Comparison of ENCODE assay signal across 15 cellular contexts in the genomic region with DNA sequence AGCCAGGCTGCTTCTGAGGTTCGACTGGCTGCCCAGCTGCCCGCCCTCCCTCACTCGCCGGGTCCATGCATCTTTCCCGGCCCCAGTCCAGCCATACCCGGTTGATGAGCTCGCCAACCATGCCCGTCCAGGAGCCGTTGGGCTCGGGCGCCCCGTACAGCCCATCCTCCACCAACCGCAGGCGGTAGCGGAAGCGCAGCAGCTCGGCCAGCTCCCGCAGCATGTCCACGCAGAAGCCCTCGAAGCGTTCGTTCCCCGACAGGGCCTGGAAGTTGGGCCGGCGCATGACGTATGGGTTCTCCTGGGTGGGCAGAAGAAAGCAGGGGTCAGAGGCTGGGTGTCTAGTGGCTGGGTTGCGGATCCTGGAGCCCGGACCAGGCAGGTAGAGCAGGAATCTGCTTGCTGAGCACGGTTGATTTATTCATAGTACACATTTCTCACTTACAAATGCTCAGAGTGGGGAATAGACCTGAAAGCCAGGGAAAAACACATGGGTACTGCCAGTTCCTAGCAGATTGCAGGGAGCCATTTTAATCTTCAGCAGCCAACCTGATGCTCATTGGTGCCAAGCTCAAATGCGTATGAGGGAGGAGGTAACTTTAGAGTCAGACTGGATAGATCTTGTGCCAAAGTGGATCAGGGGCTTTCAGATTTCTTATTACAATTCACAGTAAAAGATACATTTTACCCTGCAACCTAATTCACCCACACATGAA. TPM values are rescaled to one million over a fixed set of nuclear protein-coding genes. Genes with fewer than 3 reads are reported as not detected.
"Had no signal": no experiment of that assay in that cellular context is flagged by ENCODE, and none has a peak within 500 bp of the region (broad histone marks: within the 10 kb centered on the region; RNA-seq: fewer than 3 reads in every experiment).

No MANE protein-coding gene starts in this region.

- DNase-seq: activated CD4-positive, alpha-beta T cell treated with anti-CD3 and anti-CD28 coated beads, Interleukin-2, amount 10 ng/mL, durations not matched to agents 7 days and 5 days; activated CD4-positive, CD25-positive, alpha-beta regulatory T cell; activated CD8-positive, alpha-beta memory T cell treated with anti-CD3 and anti-CD28 coated beads for 24 hours; activated naive CD4-positive, alpha-beta T cell treated with anti-CD3 and anti-CD28 coated beads for 36 hours; activated T-cell treated with anti-CD3 and anti-CD28 coated beads for 4 hours; dermis blood vessel endothelial cell; immature natural killer cell; mammary epithelial cell; natural killer cell; sigmoid colon; stimulated activated CD4-positive, alpha-beta T cell treated with anti-CD3 and anti-CD28 coated beads, Interleukin-4, amount 100 ng/mL, for 1 hour; stimulated activated CD8-positive, alpha-beta memory T cell treated with anti-CD3 and anti-CD28 coated beads, Interleukin-4, amount 100 ng/mL, for 48 hours; stimulated activated naive CD8-positive, alpha-beta T cell treated with anti-CD3 and anti-CD28 coated beads, Interleukin-15, amount 100 ng/mL, for 72 hours had no signal

- H3K27me3 ChIP-seq: sigmoid colon had no signal

- H3K9me3 ChIP-seq: sigmoid colon had no signal

- H3K27me3 Mint-ChIP-seq: activated CD4-positive, alpha-beta T cell treated with anti-CD3 and anti-CD28 coated beads, Interleukin-2, amount 10 ng/mL, durations not matched to agents 7 days and 5 days; stimulated activated naive CD8-positive, alpha-beta T cell treated with anti-CD3 and anti-CD28 coated beads, Interleukin-15, amount 100 ng/mL, for 72 hours had no signal

- H3K27ac ChIP-seq: sigmoid colon had no signal

- H3K27ac Mint-ChIP-seq: activated CD4-positive, alpha-beta T cell treated with anti-CD3 and anti-CD28 coated beads, Interleukin-2, amount 10 ng/mL, durations not matched to agents 7 days and 5 days; activated naive CD4-positive, alpha-beta T cell treated with anti-CD3 and anti-CD28 coated beads for 36 hours; activated T-helper 17 cell treated with anti-CD3 and anti-CD28 coated beads, Interleukin-2, amount 50 U/mL, for 72 hours; immature natural killer cell; natural killer cell; stimulated activated naive CD8-positive, alpha-beta T cell treated with anti-CD3 and anti-CD28 coated beads, Interleukin-15, amount 100 ng/mL, for 72 hours had no signal

- H3K4me1 Mint-ChIP-seq: activated CD4-positive, alpha-beta T cell treated with anti-CD3 and anti-CD28 coated beads, Interleukin-2, amount 10 ng/mL, durations not matched to agents 7 days and 5 days; activated T-helper 17 cell treated with anti-CD3 and anti-CD28 coated beads, Interleukin-2, amount 50 U/mL, for 72 hours; central memory CD8-positive, alpha-beta T cell; immature natural killer cell; natural killer cell; stimulated activated naive CD8-positive, alpha-beta T cell treated with anti-CD3 and anti-CD28 coated beads, Interleukin-15, amount 100 ng/mL, for 72 hours had no signal

- H3K9me3 Mint-ChIP-seq: activated CD4-positive, alpha-beta T cell treated with anti-CD3 and anti-CD28 coated beads, Interleukin-2, amount 10 ng/mL, durations not matched to agents 7 days and 5 days; activated naive CD4-positive, alpha-beta T cell treated with anti-CD3 and anti-CD28 coated beads for 36 hours; activated T-helper 17 cell treated with anti-CD3 and anti-CD28 coated beads, Interleukin-2, amount 50 U/mL, for 72 hours; central memory CD8-positive, alpha-beta T cell; immature natural killer cell; natural killer cell; stimulated activated naive CD8-positive, alpha-beta T cell treated with anti-CD3 and anti-CD28 coated beads, Interleukin-15, amount 100 ng/mL, for 72 hours had no signal

- H3K36me3 Mint-ChIP-seq: immature natural killer cell, natural killer cell had no signal

- H3K4me3 ChIP-seq: sigmoid colon had no signal

- H3K4me3 Mint-ChIP-seq: activated CD4-positive, alpha-beta T cell treated with anti-CD3 and anti-CD28 coated beads, Interleukin-2, amount 10 ng/mL, durations not matched to agents 7 days and 5 days; activated naive CD4-positive, alpha-beta T cell treated with anti-CD3 and anti-CD28 coated beads for 36 hours; activated T-helper 17 cell treated with anti-CD3 and anti-CD28 coated beads, Interleukin-2, amount 50 U/mL, for 72 hours; central memory CD8-positive, alpha-beta T cell; immature natural killer cell; natural killer cell; stimulated activated naive CD8-positive, alpha-beta T cell treated with anti-CD3 and anti-CD28 coated beads, Interleukin-15, amount 100 ng/mL, for 72 hours had no signal

- ATAC-seq: activated T-helper 17 cell treated with anti-CD3 and anti-CD28 coated beads, Interleukin-2, amount 50 U/mL, for 72 hours; natural killer cell; stimulated activated naive CD8-positive, alpha-beta T cell treated with anti-CD3 and anti-CD28 coated beads, Interleukin-15, amount 100 ng/mL, for 72 hours had no signal

RNA-seq across cellular contexts. Expression of a gene that starts 27.4 kb away (rescaled TPM):
- polyA plus RNA-seq: immature natural killer cell had no signal
